In the genomic region with DNA sequence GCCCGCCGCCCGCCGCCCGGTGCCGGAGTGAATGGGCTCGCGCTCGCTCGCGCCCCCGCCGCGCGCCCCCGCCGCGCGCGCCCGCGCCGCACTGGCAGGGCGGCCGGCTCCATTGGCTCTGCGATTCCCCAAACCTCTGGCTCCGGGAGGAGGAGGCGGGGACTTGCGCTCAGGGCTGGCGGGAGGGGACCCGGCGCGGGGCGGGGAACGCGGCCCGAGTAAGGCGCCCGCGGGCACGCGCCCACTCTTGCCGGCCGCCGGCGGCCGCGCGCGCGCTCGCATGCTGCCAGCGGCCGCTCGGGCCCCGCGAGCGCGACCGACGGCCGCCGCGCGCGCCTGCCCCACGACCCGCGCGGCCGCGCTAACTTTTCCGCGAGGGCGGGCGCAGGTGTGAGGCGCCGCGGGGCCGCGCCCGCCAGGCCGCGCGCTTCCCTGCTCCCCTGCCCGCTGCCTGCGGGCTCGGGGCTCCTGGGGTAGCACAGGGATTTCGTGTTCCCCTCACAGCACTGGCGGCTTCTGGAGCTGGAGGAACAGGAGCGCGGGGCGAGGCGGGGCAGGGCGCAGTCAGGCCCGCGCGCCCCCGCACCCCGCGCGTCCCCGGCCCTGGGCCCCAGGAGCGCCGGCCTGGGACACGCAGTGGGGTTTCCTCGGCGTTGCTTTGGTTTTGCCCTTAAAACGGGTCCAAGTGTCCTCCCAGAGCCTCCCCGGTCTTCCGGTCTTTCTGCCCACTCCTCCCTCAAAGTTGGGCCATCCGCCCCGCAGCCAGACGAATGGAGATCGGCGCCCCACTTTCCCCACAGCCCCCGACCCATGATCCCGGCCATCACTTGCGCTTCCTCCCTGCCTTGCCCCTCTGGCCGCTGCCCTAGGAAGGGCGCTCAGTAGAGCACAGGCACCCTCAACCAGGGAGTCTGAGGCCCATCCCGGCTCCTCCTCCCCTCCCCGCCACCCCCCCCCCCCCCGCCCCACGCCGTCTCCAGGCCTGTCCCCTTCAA, we compare ENCODE assay signal across 8 cellular contexts.
DNase-seq lines count a peak whose midpoint lies in the region; ATAC-seq and TF ChIP-seq lines count a peak whose summit lies in the region.

No MANE protein-coding gene starts in this region.

- H3K9me3 Mint-ChIP-seq in WTC11: no peaks in the 10 kb centered on the region

- no TSS peak for BruUV-seq in mammary epithelial cell (replicated peaks; lab: Mats Ljungman, UMichigan)

- in situ Hi-C loops in mammary epithelial cell (cut with MboI; ENCODE audit: low sequenced_read_pairs in 2 of 2): loop anchor here in 1 of 2 donors (25.0 kb wide), 1 partner anchor 167 kb away; no protein-coding TSS in a partner anchor

- no peak overlapping the region for H3K27ac ChIP-seq in mammary epithelial cell (ENCODE audit: insufficient read depth, low read depth, low read length)

- POLR2A ChIA-PET in WTC11 (lab: Charles Lee): no interaction called here

- no peaks in the 10 kb centered on the region for H3K9me3 ChIP-seq in mammary epithelial cell (replicated peaks; ENCODE audit: insufficient read depth, low read length)
- H3K9me3 ChIP-seq in skeletal muscle satellite cell (replicated peaks; ENCODE audit: low read length): no peaks in the 10 kb centered on the region

- H3K4me3 Mint-ChIP-seq in WTC11: peak overlapping the region; percentile 82

- H3K4me3 ChIP-seq in GM06990 (replicated peaks; ENCODE audit: low read depth, low read length) (peak overlapping the region; percentile 37), mammary epithelial cell (replicated peaks in 1 of 3; ENCODE audit: insufficient read depth in 1 of 3, low read depth in 2 of 3, low read length in 3 of 3) (peak overlapping the region in 2 of 3 experiments; percentile 42 to 53), skeletal muscle satellite cell (ENCODE audit: low read length) (peak overlapping the region; percentile 68)

- H2AFZ ChIP-seq in mammary epithelial cell (ENCODE audit: low read depth, low read length): peak overlapping the region; percentile 84

- H3K27me3 Mint-ChIP-seq in WTC11 (ENCODE audit: low read depth): peaks cover 29% of the 10 kb centered on the region

- peak overlapping the region; percentile 91 for H3K4me2 ChIP-seq in mammary epithelial cell (ENCODE audit: insufficient read depth, low read depth, low read length)
- peak overlapping the region; percentile 90 for H3K4me2 ChIP-seq in skeletal muscle satellite cell (ENCODE audit: low read length)

- H3K9ac ChIP-seq in mammary epithelial cell (ENCODE audit: insufficient read depth, low read length): no peak overlapping the region
- no peak overlapping the region for H3K9ac ChIP-seq in skeletal muscle satellite cell (ENCODE audit: low read depth, low read length)

- peaks cover 24% of the 10 kb centered on the region for H3K4me1 Mint-ChIP-seq in WTC11

- H3K27ac Mint-ChIP-seq in WTC11: no peak overlapping the region; the same call in 1 of the 2 replicates

- H3K36me3 ChIP-seq in GM06990 (ENCODE audit: control insufficient read depth, insufficient read depth, low read length): no peaks in the 10 kb centered on the region
- no peaks in the 10 kb centered on the region for H3K36me3 ChIP-seq in mammary epithelial cell (ENCODE audit: insufficient read depth, low read length)
- H3K36me3 ChIP-seq in skeletal muscle satellite cell (ENCODE audit: insufficient read depth, low read length): no peaks in the 10 kb centered on the region

- no peaks in the 10 kb centered on the region for H3K36me3 Mint-ChIP-seq in WTC11

- peaks cover 16% of the 10 kb centered on the region for H3K4me1 ChIP-seq in mammary epithelial cell (ENCODE audit: insufficient read depth, low read length)
- H3K4me1 ChIP-seq in skeletal muscle satellite cell (ENCODE audit: control insufficient read depth, insufficient read depth, low read length): peaks cover 4% of the 10 kb centered on the region

- WGBS in mammary epithelial cell (ENCODE audit: low coverage, missing lambda C conversion rate): 80% methylated on average over 1 of the region's 126 CpGs

- CTCF ChIA-PET in WTC11 (lab: Charles Lee): interaction anchor here (0.6 kb wide), 1 partner anchor 84 kb away, joined by 3 read pairs; no protein-coding TSS in a partner anchor
- CTCF ChIA-PET in mammary epithelial cell (lab: Charles Lee; ENCODE audit: low non-redundant PET): no interaction called here

- DNase-seq in GM06990 (ENCODE audit: extremely low read depth, insufficient read length) (peak; percentile 85), NCI-H2171 (lab: John Stamatoyannopoulos, UW) (peak; percentile 87), WTC11 (ENCODE audit: low spot score) (peak; percentile 91), mammary epithelial cell (peak; percentile 78), iPS-NIHi11 (ENCODE audit: low spot score) (peak; percentile 99), cortex of kidney (lab: John Stamatoyannopoulos, UW) (no peak)

- dilution Hi-C loops in mammary epithelial cell (cut with HindIII; ENCODE audit: low sequenced_read_pairs): no loop called here

- H3K79me2 ChIP-seq in mammary epithelial cell (ENCODE audit: insufficient read depth, low read length): peaks cover 21% of the 10 kb centered on the region

- intact Hi-C loops in mammary epithelial cell (cut with micrococcal nuclease): loop anchor here (2.0 to 10.0 kb wide), 3 partner anchors 102 to 250 kb away; a partner anchor contains a TSS

- ATAC-seq in HG02970 (IDR thresholded peaks at IDR 0.05; ENCODE audit: low FRiP score, unreplicated experiment): peak; percentile 51
- ATAC-seq in WTC11: peak; percentile 81

- TF ChIP-seq CTCF in GM06990 (IDR thresholded peaks at IDR 0.05; ENCODE audit: insufficient read depth, low read length, poor library complexity, severe bottlenecking) (no peak), WTC11 (IDR thresholded peaks at IDR 0.05) (no peak), mammary epithelial cell (conservative IDR thresholded peaks at IDR 0.05 in 1 of 2, IDR thresholded peaks at IDR 0.05 in 1 of 2; ENCODE audit: extremely low read depth in 1 of 2, insufficient read depth in 1 of 2, low read depth in 1 of 2, low read length in 2 of 2) (no peak)

- no peaks in the 10 kb centered on the region; the same call in 1 of the 2 replicates for H3K27me3 ChIP-seq in GM06990 (replicated peaks; ENCODE audit: control insufficient read depth, insufficient read depth, low read length)
- H3K27me3 ChIP-seq in mammary epithelial cell (ENCODE audit: insufficient read depth, low read length): no peaks in the 10 kb centered on the region
- peaks cover 38% of the 10 kb centered on the region for H3K27me3 ChIP-seq in skeletal muscle satellite cell (ENCODE audit: control insufficient read depth, insufficient read depth, low read length)

- no peaks in the 10 kb centered on the region for H4K20me1 ChIP-seq in mammary epithelial cell (ENCODE audit: insufficient read depth, low read length)

TF ChIP-seq in WTC11, 78 proteins besides CTCF, POLR2A, EP300 and RAD21:
- 0 out of 2 replicates have a peak, but pooled peaks have one; percentile 15 for TF ChIP-seq SP1 (CRISPR knock-in tag; conservative IDR thresholded peaks at IDR 0.05)
- no peak for TF ChIP-seq SMAD3 (CRISPR knock-in tag; IDR thresholded peaks at IDR 0.05; ENCODE audit: borderline replicate concordance)
- 0 out of 2 replicates have a peak, but pooled peaks have one; percentile 19 for TF ChIP-seq TCF7 (CRISPR knock-in tag; IDR thresholded peaks at IDR 0.05; ENCODE audit: low read depth)
- TF ChIP-seq, protein P1, sequence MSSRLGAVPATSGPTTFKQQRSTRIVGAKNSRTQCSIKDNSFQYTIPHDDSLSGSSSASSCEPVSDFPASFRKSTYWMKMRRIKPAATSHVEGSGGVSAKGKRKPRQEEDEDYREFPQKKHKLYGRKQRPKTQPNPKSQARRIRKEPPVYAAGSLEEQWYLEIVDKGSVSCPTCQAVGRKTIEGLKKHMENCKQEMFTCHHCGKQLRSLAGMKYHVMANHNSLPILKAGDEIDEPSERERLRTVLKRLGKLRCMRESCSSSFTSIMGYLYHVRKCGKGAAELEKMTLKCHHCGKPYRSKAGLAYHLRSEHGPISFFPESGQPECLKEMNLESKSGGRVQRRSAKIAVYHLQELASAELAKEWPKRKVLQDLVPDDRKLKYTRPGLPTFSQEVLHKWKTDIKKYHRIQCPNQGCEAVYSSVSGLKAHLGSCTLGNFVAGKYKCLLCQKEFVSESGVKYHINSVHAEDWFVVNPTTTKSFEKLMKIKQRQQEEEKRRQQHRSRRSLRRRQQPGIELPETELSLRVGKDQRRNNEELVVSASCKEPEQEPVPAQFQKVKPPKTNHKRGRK (CRISPR knock-in tag; IDR thresholded peaks at IDR 0.05; ENCODE audit: borderline replicate concordance): no peak
